Comparison of ENCODE assay signal across 1 cellular context in genomic region chr11:959608-960007, GRCh38.
A peak's percentile ranks its signal among the peaks of the same experiment; 100 is the strongest.
TF ChIP-seq lines count a peak whose summit lies in the region.

No MANE protein-coding gene starts in this region.

TF ChIP-seq in HepG2, 621 proteins besides CTCF, POLR2A, EP300 and RAD21 (continued from another document and continues in another):
- peak; percentile 98 for TF ChIP-seq ZBTB33 (CRISPR knock-in tag; IDR thresholded peaks at IDR 0.05)
- no peak for TF ChIP-seq ZNF282 (IDR thresholded peaks at IDR 0.05; ENCODE audit: partially characterized antibody)
- no peak for TF ChIP-seq SIN3B (IDR thresholded peaks at IDR 0.05; ENCODE audit: low read length)
- no peak for TF ChIP-seq ZNF430 (CRISPR knock-in tag; IDR thresholded peaks at IDR 0.05)
- TF ChIP-seq SRF (IDR thresholded peaks at IDR 0.05; ENCODE audit: low read depth, low read length): no peak
- TF ChIP-seq PATZ1 (CRISPR knock-in tag; IDR thresholded peaks at IDR 0.05): peak; percentile 18; the same call in 1 of the 2 replicates
- no peak for TF ChIP-seq ZNF18 (CRISPR knock-in tag; IDR thresholded peaks at IDR 0.05; ENCODE audit: insufficient replicate concordance)
- no peak for TF ChIP-seq ZNF260 (CRISPR knock-in tag; IDR thresholded peaks at IDR 0.05; ENCODE audit: borderline replicate concordance, low read depth)
- no peak for TF ChIP-seq ETV6 (CRISPR knock-in tag; conservative IDR thresholded peaks at IDR 0.05)
- no peak for TF ChIP-seq NFIB (CRISPR knock-in tag; IDR thresholded peaks at IDR 0.05; ENCODE audit: borderline replicate concordance)
- no peak for TF ChIP-seq MLLT10 (CRISPR knock-in tag; IDR thresholded peaks at IDR 0.05)
- TF ChIP-seq SNAPC2 (CRISPR knock-in tag; IDR thresholded peaks at IDR 0.05): no peak
- no peak for TF ChIP-seq NBN (conservative IDR thresholded peaks at IDR 0.05)
- TF ChIP-seq HINFP (CRISPR knock-in tag; IDR thresholded peaks at IDR 0.05; ENCODE audit: low read depth): no peak
- no peak for TF ChIP-seq TARDBP (CRISPR knock-in tag; IDR thresholded peaks at IDR 0.05)
- no peak for TF ChIP-seq CENPX (CRISPR knock-in tag; IDR thresholded peaks at IDR 0.05)
- no peak for TF ChIP-seq ADNP (CRISPR knock-in tag; IDR thresholded peaks at IDR 0.05)
- no peak for TF ChIP-seq ATF4 (CRISPR knock-in tag; IDR thresholded peaks at IDR 0.05)
- no peak for TF ChIP-seq HOMEZ (CRISPR knock-in tag; IDR thresholded peaks at IDR 0.05; ENCODE audit: low read depth)
- TF ChIP-seq GMEB2 (CRISPR knock-in tag; IDR thresholded peaks at IDR 0.05; ENCODE audit: low read depth): no peak
- no peak for TF ChIP-seq JUND (CRISPR knock-in tag; IDR thresholded peaks at IDR 0.05)
- peak; percentile 36; the same call in 1 of the 2 replicates for TF ChIP-seq ZNF331 (CRISPR knock-in tag; IDR thresholded peaks at IDR 0.05)
- no peak for TF ChIP-seq ZNF556 (CRISPR knock-in tag; IDR thresholded peaks at IDR 0.05; ENCODE audit: borderline replicate concordance)
- no peak for TF ChIP-seq ZNF136 (CRISPR knock-in tag; IDR thresholded peaks at IDR 0.05; ENCODE audit: low read depth)
- TF ChIP-seq HMGXB3 (CRISPR knock-in tag; IDR thresholded peaks at IDR 0.05; ENCODE audit: borderline replicate concordance): no peak
- no peak for TF ChIP-seq ZNF253 (CRISPR knock-in tag; IDR thresholded peaks at IDR 0.05; ENCODE audit: borderline replicate concordance)
- TF ChIP-seq ZNF484 (CRISPR knock-in tag; IDR thresholded peaks at IDR 0.05; ENCODE audit: borderline replicate concordance, low read depth): no peak
- no peak for TF ChIP-seq UBTF (CRISPR knock-in tag; IDR thresholded peaks at IDR 0.05)
- no peak for TF ChIP-seq NONO (IDR thresholded peaks at IDR 0.05)
- TF ChIP-seq NONO (CRISPR knock-in tag; conservative IDR thresholded peaks at IDR 0.05): no peak
- TF ChIP-seq ZNF724P (CRISPR knock-in tag; IDR thresholded peaks at IDR 0.05; ENCODE audit: borderline replicate concordance): no peak
- no peak for TF ChIP-seq MTERF4 (CRISPR knock-in tag; IDR thresholded peaks at IDR 0.05)
- TF ChIP-seq NR2F1 (CRISPR knock-in tag; IDR thresholded peaks at IDR 0.05): no peak
- no peak for TF ChIP-seq ZNF780A (CRISPR knock-in tag; IDR thresholded peaks at IDR 0.05)
- no peak for TF ChIP-seq ZSCAN5A (CRISPR knock-in tag; IDR thresholded peaks at IDR 0.05; ENCODE audit: borderline replicate concordance)
- TF ChIP-seq XRCC5 (optimal IDR thresholded peaks at IDR 0.05; ENCODE audit: low read length): peak; percentile 60
- TF ChIP-seq ZNF562 (CRISPR knock-in tag; IDR thresholded peaks at IDR 0.05; ENCODE audit: borderline replicate concordance): no peak
- no peak for TF ChIP-seq ZNF329 (CRISPR knock-in tag; IDR thresholded peaks at IDR 0.05; ENCODE audit: low read depth)
- no peak for TF ChIP-seq SNRNP70 (IDR thresholded peaks at IDR 0.05; ENCODE audit: low read depth, low read length)
- TF ChIP-seq ZNF761 (CRISPR knock-in tag; conservative IDR thresholded peaks at IDR 0.05): no peak
- TF ChIP-seq PHF21A (CRISPR knock-in tag; IDR thresholded peaks at IDR 0.05): no peak
- TF ChIP-seq CEBPB (IDR thresholded peaks at IDR 0.05; ENCODE audit: borderline replicate concordance, low read depth, low read length): no peak
- no peak for TF ChIP-seq MED1 (CRISPR knock-in tag; IDR thresholded peaks at IDR 0.05)
- no peak for TF ChIP-seq MTF1 (CRISPR knock-in tag; IDR thresholded peaks at IDR 0.05)
- no peak for TF ChIP-seq GTF2F1 (IDR thresholded peaks at IDR 0.05; ENCODE audit: low read length)
